In the genomic region with DNA sequence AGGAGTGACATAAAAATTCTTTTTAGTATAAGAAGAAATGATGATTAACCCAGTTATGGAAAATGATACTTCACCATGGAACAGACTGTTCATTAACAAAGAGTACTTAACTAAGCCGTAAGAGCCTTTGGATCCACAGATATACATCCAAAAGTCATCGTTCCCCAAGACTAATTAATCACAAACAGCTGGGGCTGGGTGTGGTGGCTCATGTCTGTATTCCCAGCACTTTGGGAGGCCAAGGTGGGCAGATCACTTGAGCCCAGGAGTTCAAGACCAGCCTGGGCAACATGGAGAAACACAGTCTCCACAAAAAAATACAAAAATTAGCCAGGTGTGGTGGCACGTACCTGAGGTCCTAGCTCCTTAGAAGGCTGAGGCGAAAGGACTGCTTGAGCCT, we compare ENCODE assay signal across 10 cellular contexts. TPM values are rescaled to one million over a fixed set of nuclear protein-coding genes. Genes with fewer than 3 reads are reported as not detected.
DNase-seq lines count a peak whose midpoint lies in the region; ATAC-seq and TF ChIP-seq lines count a peak whose summit lies in the region.
"Had no signal": no experiment of that assay in that cellular context is flagged by ENCODE, and none has a peak within 500 bp of the region (broad histone marks: within the 10 kb centered on the region; RNA-seq: fewer than 3 reads in every experiment).

No MANE protein-coding gene starts in this region.

- 79 to 86% (median 79%) methylated on average over 4 of the region's 4 CpGs for WGBS in heart left ventricle, 4 donors
- WGBS in upper lobe of left lung, 2 donors, result 75 to 78% methylated on average over 4 of the region's 4 CpGs

- no peaks in the 10 kb centered on the region for H3K27me3 Mint-ChIP-seq in activated T-helper 2 cell treated with anti-CD3 and anti-CD28 coated beads, Interferon-gamma antibody, Interleukin-2, Interleukin-4, amounts not matched to agents 10 μg/mL and 5 μg/mL and 100 μg/mL, durations not matched to agents 14 hours and 24 hours and 36 hours (ENCODE audit: low read depth)

- peak overlapping the region; percentile 53 for H3K4me3 Mint-ChIP-seq in activated T-helper 2 cell treated with anti-CD3 and anti-CD28 coated beads, Interferon-gamma antibody, Interleukin-2, Interleukin-4, amounts not matched to agents 10 μg/mL and 5 μg/mL and 100 μg/mL, durations not matched to agents 14 hours and 24 hours and 36 hours (ENCODE audit: low read depth)

- H3K27ac ChIP-seq in heart left ventricle (peak overlapping the region in 8 of 12 donors; percentile 7 to 90 (median 46)), muscle layer of duodenum (ENCODE audit: low read length) (peak overlapping the region; percentile 42), upper lobe of left lung (peak overlapping the region; percentile 23 to 73 (median 56))

- DNase-seq in heart left ventricle, result no peak
- DNase-seq in left cardiac atrium, result no peak
- DNase-seq in activated T-helper 2 cell treated with anti-CD3 and anti-CD28 coated beads, Interferon-gamma antibody, Interleukin-2, Interleukin-4, amounts not matched to agents 10 μg/mL and 5 μg/mL and 100 μg/mL, durations not matched to agents 14 hours and 24 hours and 36 hours (ENCODE audit: low spot score), result no peak
- DNase-seq in upper lobe of left lung, result no peak
- no peak for DNase-seq in activated effector memory CD4-positive, alpha-beta T cell treated with anti-CD3 and anti-CD28 coated beads, Interleukin-2, amount 50 U/mL, for 16 hours
- no peak for DNase-seq in T-helper 9 cell
- no peak for DNase-seq in D341Med (ENCODE audit: low spot score)
- DNase-seq: activated gamma-delta T cell treated with Interleukin-2 at 50 U/mL for 16 hours, cortex of kidney had no signal

- no peaks in the 10 kb centered on the region for H3K9me3 Mint-ChIP-seq in activated T-helper 2 cell treated with anti-CD3 and anti-CD28 coated beads, Interferon-gamma antibody, Interleukin-2, Interleukin-4, amounts not matched to agents 10 μg/mL and 5 μg/mL and 100 μg/mL, durations not matched to agents 14 hours and 24 hours and 36 hours

- H3K4me1 ChIP-seq in heart left ventricle (peaks cover 6 to 92% (median 60%) of the 10 kb centered on the region in 12 donors), muscle layer of duodenum (ENCODE audit: control insufficient read depth in 1 of 2, insufficient read depth in 2 of 2, low read length in 2 of 2) (peaks cover 19 to 40% of the 10 kb centered on the region in 2 donors), upper lobe of left lung (peaks cover 64 to 76% (median 72%) of the 10 kb centered on the region in 4 donors)

- TF ChIP-seq CTCF in heart left ventricle (IDR thresholded peaks at IDR 0.05), result no peak
- no peak for TF ChIP-seq CTCF in upper lobe of left lung (IDR thresholded peaks at IDR 0.05)

- TF ChIP-seq POLR2A in heart left ventricle (IDR thresholded peaks at IDR 0.05) (no peak), upper lobe of left lung (IDR thresholded peaks at IDR 0.05) (no peak)

- H3K4me1 Mint-ChIP-seq in activated T-helper 2 cell treated with anti-CD3 and anti-CD28 coated beads, Interferon-gamma antibody, Interleukin-2, Interleukin-4, amounts not matched to agents 10 μg/mL and 5 μg/mL and 100 μg/mL, durations not matched to agents 14 hours and 24 hours and 36 hours (ENCODE audit: low read depth), result peaks cover 79% of the 10 kb centered on the region

- H3K9me3 ChIP-seq in heart left ventricle, result no peaks in the 10 kb centered on the region
- H3K9me3 ChIP-seq in muscle layer of duodenum (ENCODE audit: control insufficient read depth in 1 of 2, low read length in 2 of 2), result no peaks in the 10 kb centered on the region
- no peaks in the 10 kb centered on the region for H3K9me3 ChIP-seq in upper lobe of left lung

- H3K27me3 ChIP-seq in heart left ventricle (no peaks in the 10 kb centered on the region), muscle layer of duodenum (ENCODE audit: low read depth, low read length) (no peaks in the 10 kb centered on the region), upper lobe of left lung (no peaks in the 10 kb centered on the region)

- H3K27ac Mint-ChIP-seq in activated T-helper 2 cell treated with anti-CD3 and anti-CD28 coated beads, Interferon-gamma antibody, Interleukin-2, Interleukin-4, amounts not matched to agents 10 μg/mL and 5 μg/mL and 100 μg/mL, durations not matched to agents 14 hours and 24 hours and 36 hours, result peak overlapping the region; percentile 85

- peaks cover 57% of the 10 kb centered on the region for H3K36me3 Mint-ChIP-seq in activated T-helper 2 cell treated with anti-CD3 and anti-CD28 coated beads, Interferon-gamma antibody, Interleukin-2, Interleukin-4, amounts not matched to agents 10 μg/mL and 5 μg/mL and 100 μg/mL, durations not matched to agents 14 hours and 24 hours and 36 hours (ENCODE audit: low read depth)

- intact Hi-C loops in heart left ventricle (cut with DNase I), result loop anchor here in 1 of 10 donors (5.0 kb wide), 1 partner anchor 36 kb away; the partner anchor contains the start of gene LPIN2
- intact Hi-C loops in left cardiac atrium (cut with DNase I), result no loop called here
- intact Hi-C loops in activated T-helper 2 cell treated with anti-CD3 and anti-CD28 coated beads, Interferon-gamma antibody, Interleukin-2, Interleukin-4, amounts not matched to agents 10 μg/mL and 5 μg/mL and 100 μg/mL, durations not matched to agents 14 hours and 24 hours and 36 hours (cut with micrococcal nuclease), result loop anchor here (5.0 kb wide), 1 partner anchor 471 kb away; no protein-coding TSS in a partner anchor

- no peak overlapping the region for H3K4me3 ChIP-seq in heart left ventricle
- no peak overlapping the region for H3K4me3 ChIP-seq in muscle layer of duodenum (ENCODE audit: low read depth in 1 of 2, low read length in 2 of 2)
- no peak overlapping the region for H3K4me3 ChIP-seq in upper lobe of left lung

- H3K36me3 ChIP-seq in heart left ventricle (no peaks in the 10 kb centered on the region), muscle layer of duodenum (ENCODE audit: control insufficient read depth in 1 of 2, insufficient read depth in 2 of 2, low read length in 2 of 2) (peaks cover 3 to 4% of the 10 kb centered on the region in 2 donors), upper lobe of left lung (no peaks in the 10 kb centered on the region)

- ATAC-seq in heart left ventricle, result no peak
- no peak for ATAC-seq in left cardiac atrium
- ATAC-seq in upper lobe of left lung (ENCODE audit: low FRiP score in 2 of 2), result no peak

- peak in 1 of 4 donors; percentile 32 for TF ChIP-seq EP300 in upper lobe of left lung (IDR thresholded peaks at IDR 0.05)

RNA-seq across cellular contexts. Expression of gene LPIN2, which starts 36.2 kb away (rescaled TPM):
- total RNA-seq in heart left ventricle, result 10 to 100 TPM in 6 of 9 donors, 1 to 10 TPM in 3; 6.1 to 21.6 (median 10.9) TPM
- 10 to 100 TPM in 1 of 2 donors, 1 to 10 TPM in 1; 1.9 to 12.8 TPM for polyA plus RNA-seq in heart left ventricle
- total RNA-seq in left cardiac atrium, result 10 to 100 TPM; 15.2 to 16.4 TPM
- 87.9 and 95.9 TPM in 2 replicates for total RNA-seq in activated T-helper 2 cell treated with anti-CD3 and anti-CD28 coated beads, Interferon-gamma antibody, Interleukin-2, Interleukin-4, amounts not matched to agents 10 μg/mL and 5 μg/mL and 100 μg/mL, durations not matched to agents 14 hours and 24 hours and 36 hours
- total RNA-seq in upper lobe of left lung, result 100 to 1,000 TPM in 1 of 6 donors, 10 to 100 TPM in 5; 37.7 to 105 (median 57.3) TPM
